In the genomic region with DNA sequence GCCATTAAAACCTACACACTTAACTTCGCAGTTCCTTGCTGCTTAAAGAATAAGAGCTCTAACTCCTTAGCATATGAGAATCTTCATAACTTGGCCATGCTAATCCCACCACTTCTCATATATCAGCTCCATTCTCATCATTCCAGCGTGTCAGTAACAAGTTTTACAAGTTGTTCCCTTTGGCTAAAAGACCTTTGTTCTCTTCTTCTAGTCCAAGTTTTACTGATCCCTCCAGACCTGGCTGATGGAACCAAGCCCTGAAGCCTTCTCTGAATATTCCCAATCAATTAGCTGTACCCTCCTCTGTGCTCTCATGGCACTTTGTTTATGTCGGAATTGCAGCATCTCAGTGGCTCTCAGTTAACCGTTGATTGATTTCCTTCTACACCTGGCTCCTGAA, we compare ENCODE assay signal across 16 cellular contexts. TPM values are rescaled to one million over a fixed set of nuclear protein-coding genes. Genes with fewer than 3 reads are reported as not detected.
DNase-seq lines count a peak whose midpoint lies in the region; ATAC-seq and TF ChIP-seq lines count a peak whose summit lies in the region.
"Had no signal": no experiment of that assay in that cellular context is flagged by ENCODE, and none has a peak within 500 bp of the region (broad histone marks: within the 10 kb centered on the region; RNA-seq: fewer than 3 reads in every experiment).

No MANE protein-coding gene starts in this region.

- no peaks in the 10 kb centered on the region for H3K27me3 ChIP-seq in BJ (ENCODE audit: control insufficient read depth, insufficient read depth, low read length)
- H3K27me3 ChIP-seq: SJCRH30 had no signal

- TF ChIP-seq CTCF in BJ (IDR thresholded peaks at IDR 0.05; ENCODE audit: insufficient read depth, low read depth, low read length) = no peak
- TF ChIP-seq CTCF in glutamatergic neuron (IDR thresholded peaks at IDR 0.05; ENCODE audit: partially characterized antibody, unreplicated experiment) = no peak
- TF ChIP-seq CTCF in progenitor cell of endocrine pancreas (IDR thresholded peaks at IDR 0.05; ENCODE audit: unreplicated experiment) = no peak

- peaks cover 18% of the 10 kb centered on the region for H3K36me3 Mint-ChIP-seq in glutamatergic neuron (ENCODE audit: unreplicated experiment)
- H3K36me3 Mint-ChIP-seq in progenitor cell of endocrine pancreas (ENCODE audit: insufficient read depth) = peaks cover 29% of the 10 kb centered on the region

- peaks cover 28% of the 10 kb centered on the region for H3K4me1 Mint-ChIP-seq in glutamatergic neuron (ENCODE audit: low read depth, unreplicated experiment)
- H3K4me1 Mint-ChIP-seq in progenitor cell of endocrine pancreas (ENCODE audit: low read depth) = peaks cover 28% of the 10 kb centered on the region

- H3K4me3 Mint-ChIP-seq in glutamatergic neuron (ENCODE audit: unreplicated experiment) = peak overlapping the region; percentile 48
- no peak overlapping the region for H3K4me3 Mint-ChIP-seq in progenitor cell of endocrine pancreas (ENCODE audit: low read depth)

- H3K27me3 Mint-ChIP-seq in glutamatergic neuron (ENCODE audit: unreplicated experiment) (peaks cover 4% of the 10 kb centered on the region), progenitor cell of endocrine pancreas (no peaks in the 10 kb centered on the region)

- H3K4me3 ChIP-seq in BJ (ENCODE audit: low read depth, low read length) = no peak overlapping the region
- H3K4me3 ChIP-seq: SJCRH30 had no signal

- H3K27ac Mint-ChIP-seq in glutamatergic neuron (ENCODE audit: unreplicated experiment) (no peak overlapping the region), progenitor cell of endocrine pancreas (peak overlapping the region; percentile 26)

- POLR2A ChIA-PET in BJ (lab: Charles Lee) = interaction anchor here (0.7 kb wide), 1 partner anchor 22 kb away, joined by 3 read pairs; no protein-coding TSS in a partner anchor

- CTCF ChIA-PET in BJ (lab: Yijun Ruan, JAX) = interaction anchor here (0.6 to 2.2 kb wide), 4 partner anchors 10 to 427 kb away, joined by 3 to 9 read pairs (median 3); no protein-coding TSS in a partner anchor

- DNase-seq in BJ (ENCODE audit: low read depth) = peak; percentile 18
- DNase-seq in glutamatergic neuron = no peak
- DNase-seq in progenitor cell of endocrine pancreas (ENCODE audit: low spot score, unreplicated experiment) = no peak
- DNase-seq in NCI-H345 (lab: John Stamatoyannopoulos, UW) = no peak
- no peak for DNase-seq in caudate nucleus (lab: John Stamatoyannopoulos, UW)
- DNase-seq: IMR-90; NCI-H1417; NCI-H2029 treated with DMSO at 0.1 percent for 48 hours; NCI-H2227 treated with DMSO at 0.1 percent for 48 hours; NCI-H526 treated with DMSO at 0.1 percent for 48 hours; NK-92 treated with Interleukin-12 subunit alpha and Interleukin-12 subunit beta, amount 100 ng/mL, for 24 hours; SJCRH30 had no signal

- H3K36me3 ChIP-seq in BJ (ENCODE audit: control insufficient read depth, insufficient read depth, low read length) = no peaks in the 10 kb centered on the region
- H3K36me3 ChIP-seq in KOPT-K1 (ENCODE audit: insufficient read depth, low read length) = peaks cover 36% of the 10 kb centered on the region
- H3K36me3 ChIP-seq: SJCRH30 had no signal

- H3K9me3 Mint-ChIP-seq in glutamatergic neuron (ENCODE audit: unreplicated experiment) = peaks cover 5% of the 10 kb centered on the region
- peaks cover 29% of the 10 kb centered on the region for H3K9me3 Mint-ChIP-seq in progenitor cell of endocrine pancreas (ENCODE audit: low read depth)

- H3K27ac ChIP-seq in KOPT-K1 (ENCODE audit: low read depth, low read length, poor library complexity, severe bottlenecking) (peak overlapping the region; percentile 63), caudate nucleus (ENCODE audit: low read depth, low read length) (no peak overlapping the region)
- H3K27ac ChIP-seq: RWPE1, SJCRH30 had no signal

- ATAC-seq in SK-N-SH treated with all-trans-retinoic acid at 6 μM for 48 hours = no peak
- no peak for ATAC-seq in HG03442 (IDR thresholded peaks at IDR 0.05; ENCODE audit: unreplicated experiment)

- H3K9me3 ChIP-seq in KOPT-K1 (ENCODE audit: insufficient read depth, low read length, poor library complexity, severe bottlenecking) = peaks cover 43% of the 10 kb centered on the region

TF ChIP-seq in SK-N-SH treated with all-trans-retinoic acid at 6 μM for 48 hours, 23 proteins besides CTCF, POLR2A, EP300 and RAD21:
- TF ChIP-seq ARNTL (CRISPR knock-in tag; IDR thresholded peaks at IDR 0.05; ENCODE audit: borderline replicate concordance, low read depth) (no peak), ISL1 (CRISPR knock-in tag; IDR thresholded peaks at IDR 0.05) (no peak), ZNF70 (CRISPR knock-in tag; IDR thresholded peaks at IDR 0.05) (no peak), CSDC2 (CRISPR knock-in tag; IDR thresholded peaks at IDR 0.05) (no peak), PPARA (CRISPR knock-in tag; IDR thresholded peaks at IDR 0.05; ENCODE audit: borderline replicate concordance) (no peak)
- TF ChIP-seq, protein P1, sequence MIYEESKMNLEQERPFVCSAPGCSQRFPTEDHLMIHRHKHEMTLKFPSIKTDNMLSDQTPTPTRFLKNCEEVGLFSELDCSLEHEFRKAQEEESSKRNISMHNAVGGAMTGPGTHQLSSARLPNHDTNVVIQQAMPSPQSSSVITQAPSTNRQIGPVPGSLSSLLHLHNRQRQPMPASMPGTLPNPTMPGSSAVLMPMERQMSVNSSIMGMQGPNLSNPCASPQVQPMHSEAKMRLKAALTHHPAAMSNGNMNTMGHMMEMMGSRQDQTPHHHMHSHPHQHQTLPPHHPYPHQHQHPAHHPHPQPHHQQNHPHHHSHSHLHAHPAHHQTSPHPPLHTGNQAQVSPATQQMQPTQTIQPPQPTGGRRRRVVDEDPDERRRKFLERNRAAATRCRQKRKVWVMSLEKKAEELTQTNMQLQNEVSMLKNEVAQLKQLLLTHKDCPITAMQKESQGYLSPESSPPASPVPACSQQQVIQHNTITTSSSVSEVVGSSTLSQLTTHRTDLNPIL (CRISPR knock-in tag; IDR thresholded peaks at IDR 0.05; ENCODE audit: low read depth) = no peak
TF ChIP-seq in SK-N-SH treated with all-trans-retinoic acid at 6 μM for 48 hours: peak in this region for 0.

RNA-seq across cellular contexts. Expression of a gene that starts 35.8 kb away (rescaled TPM):
- 8.4 and 12.2 TPM in 2 replicates for polyA plus RNA-seq in BJ (2011; rRNA removed)
- polyA minus RNA-seq in BJ (2011; rRNA and poly(A)+ RNA removed) = 12.1 and 13.9 TPM in 2 replicates
- total RNA-seq in glutamatergic neuron (ENCODE audit: unreplicated experiment) = 87.9 TPM
- total RNA-seq in progenitor cell of endocrine pancreas = 33.6 and 37.6 TPM in 2 replicates
